In the genomic region with DNA sequence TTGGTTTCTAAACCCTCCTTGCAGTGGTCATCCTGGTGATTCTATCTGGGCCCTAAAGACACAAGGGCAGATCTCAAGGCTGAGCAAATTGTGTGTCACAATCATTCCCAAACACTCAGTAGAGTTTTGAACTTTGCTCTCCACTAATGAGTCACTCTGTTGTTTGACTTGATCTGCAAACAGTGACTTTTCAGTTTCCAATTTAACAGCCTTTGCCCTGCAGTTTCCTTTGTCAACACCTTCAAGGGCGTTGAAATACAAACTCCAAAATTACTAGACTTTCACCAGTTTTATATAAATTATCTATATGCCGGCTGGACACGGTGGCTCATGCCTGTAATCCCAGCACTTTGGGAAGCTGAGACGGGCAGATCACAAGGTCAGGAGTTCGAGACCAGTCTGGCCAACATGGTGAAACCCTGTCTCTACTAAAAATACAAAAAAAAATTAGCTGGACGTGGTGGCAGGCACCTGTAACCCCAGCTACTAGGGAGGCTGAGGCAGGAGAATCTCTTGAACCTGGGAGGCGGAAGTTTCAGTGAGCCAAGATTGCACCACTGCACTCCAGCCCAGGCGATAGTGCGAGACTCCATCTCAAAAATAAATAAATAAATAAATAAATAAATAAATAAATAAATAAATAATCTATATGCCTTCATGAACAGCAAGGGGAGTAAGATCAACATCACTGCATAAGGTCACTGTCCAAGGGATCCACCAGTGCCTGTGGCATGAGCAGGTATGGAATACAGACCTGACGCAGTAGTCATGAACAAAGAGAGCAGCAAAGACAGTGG, we compare ENCODE assay signal across 12 cellular contexts. TPM values are rescaled to one million over a fixed set of nuclear protein-coding genes. Genes with fewer than 3 reads are reported as not detected.
A peak's percentile ranks its signal among the peaks of the same experiment; 100 is the strongest.
DNase-seq lines count a peak whose midpoint lies in the region; ATAC-seq, FAIRE-seq and TF ChIP-seq lines count a peak whose summit lies in the region.
"Not testable (repeated sequence)": the region's sequence is repeated elsewhere in the genome, so short reads cannot be mapped to it uniquely, and the experiment has no call there.
"Had no signal": no experiment of that assay in that cellular context is flagged by ENCODE, and none has a peak within 500 bp of the region (broad histone marks: within the 10 kb centered on the region; RNA-seq: fewer than 3 reads in every experiment).

No MANE protein-coding gene starts in this region.

- not testable (repeated sequence) for H3K4me1 ChIP-seq in GM23248 (ENCODE audit: insufficient read depth); endothelial cell of umbilical vein (ENCODE audit: control insufficient read depth, extremely low read depth, insufficient read depth, low read length); subcutaneous abdominal adipose tissue (ENCODE audit: control insufficient read depth in 5 of 5, insufficient read depth in 5 of 5, low read length in 5 of 5)
- H3K4me1 ChIP-seq in OCI-LY3 (ENCODE audit: low read length), result peaks cover 14% of the 10 kb centered on the region

- not testable (repeated sequence) for H3K9me3 ChIP-seq in GM23248 (ENCODE audit: low read depth); OCI-LY3 (ENCODE audit: insufficient read depth, low read length); endothelial cell of umbilical vein (replicated peaks; ENCODE audit: control insufficient read depth, insufficient read depth, low read length); subcutaneous abdominal adipose tissue (ENCODE audit: control insufficient read depth in 5 of 5, low read length in 5 of 5)

- peaks cover 47% of the 10 kb centered on the region for H3K4me1 Mint-ChIP-seq in activated T-helper 1 cell treated with anti-CD3 and anti-CD28 coated beads, Interleukin-12 subunit alpha, Interleukin-12 subunit beta, Interleukin-2, Interleukin-4 antibody, amounts not matched to agents 30 ng/mL and 10 ng/mL and 1 ng/mL, durations not matched to agents 14 hours and 24 hours and 36 hours (ENCODE audit: low read depth)

- not testable (repeated sequence) for H3K27me3 ChIP-seq in GM23248 (replicated peaks; ENCODE audit: insufficient read depth); OCI-LY3 (ENCODE audit: low read depth, low read length); endothelial cell of umbilical vein (ENCODE audit: control insufficient read depth in 2 of 2, insufficient read depth in 2 of 2, low read length in 2 of 2); subcutaneous abdominal adipose tissue (ENCODE audit: control insufficient read depth in 5 of 5, insufficient read depth in 4 of 5, low read length in 5 of 5)

- TF ChIP-seq CTCF in OCI-LY3 (IDR thresholded peaks at IDR 0.05; ENCODE audit: low read depth, low read length); endothelial cell of umbilical vein (IDR thresholded peaks at IDR 0.05; ENCODE audit: extremely low read depth in 1 of 2, insufficient read depth in 1 of 2, low read depth in 1 of 2, low read length in 2 of 2): not testable (repeated sequence)

- ATAC-seq in HG03378 (IDR thresholded peaks at IDR 0.05; ENCODE audit: unreplicated experiment), result peak; percentile 91

- H3K9me2 ChIP-seq in GM23248 (ENCODE audit: insufficient read depth), result not testable (repeated sequence)

- not testable (repeated sequence) for H3K9me1 ChIP-seq in endothelial cell of umbilical vein (replicated peaks; ENCODE audit: control insufficient read depth, extremely low read depth, insufficient read depth, low read length)

- not testable (repeated sequence) for H3K4me3 ChIP-seq in GM23248; OCI-LY3 (ENCODE audit: low read length); endothelial cell of umbilical vein (replicated peaks in 1 of 3; ENCODE audit: insufficient read depth in 1 of 3, low read depth in 1 of 3, low read length in 3 of 3); subcutaneous abdominal adipose tissue (ENCODE audit: low read depth in 1 of 5, low read length in 5 of 5)

- not testable (repeated sequence) for H3K4me2 ChIP-seq in GM23248 (ENCODE audit: unreplicated experiment); endothelial cell of umbilical vein (ENCODE audit: insufficient read depth, low read length)
- H3K4me2 ChIP-seq in OCI-LY3 (ENCODE audit: low read length), result peak overlapping the region; percentile 17

- in situ Hi-C loops in GM23248 (cut with MboI), result not testable (repeated sequence)

- H3F3A ChIP-seq in GM23248 (ENCODE audit: insufficient read depth), result not testable (repeated sequence)

- H3K36me3 Mint-ChIP-seq in activated T-helper 1 cell treated with anti-CD3 and anti-CD28 coated beads, Interleukin-12 subunit alpha, Interleukin-12 subunit beta, Interleukin-2, Interleukin-4 antibody, amounts not matched to agents 30 ng/mL and 10 ng/mL and 1 ng/mL, durations not matched to agents 14 hours and 24 hours and 36 hours (ENCODE audit: low read depth), result peaks cover 47% of the 10 kb centered on the region

- H3K9ac ChIP-seq in GM23248; OCI-LY3 (ENCODE audit: low read length); endothelial cell of umbilical vein (replicated peaks; ENCODE audit: extremely low read depth, insufficient read depth, low read length): not testable (repeated sequence)
- H3K9ac ChIP-seq in subcutaneous abdominal adipose tissue (ENCODE audit: low read length in 5 of 5), result peak overlapping the region in 1 of 5 donors; percentile 42

- not testable (repeated sequence) for H2AFZ ChIP-seq in GM23248; OCI-LY3 (ENCODE audit: low read depth, low read length); endothelial cell of umbilical vein (ENCODE audit: low read depth, low read length)

- not testable (repeated sequence) for H3K27me3 Mint-ChIP-seq in activated T-helper 1 cell treated with anti-CD3 and anti-CD28 coated beads, Interleukin-12 subunit alpha, Interleukin-12 subunit beta, Interleukin-2, Interleukin-4 antibody, amounts not matched to agents 30 ng/mL and 10 ng/mL and 1 ng/mL, durations not matched to agents 14 hours and 24 hours and 36 hours (ENCODE audit: insufficient read depth)

- H3K27ac ChIP-seq in GM23248, result 0 out of 2 replicates have a peak overlapping the region, but pooled peaks have one; percentile 26
- peak overlapping the region; percentile 50 for H3K27ac ChIP-seq in OCI-LY3 (ENCODE audit: low read length)
- H3K27ac ChIP-seq in endothelial cell of umbilical vein (ENCODE audit: insufficient read depth, low read depth, low read length), result not testable (repeated sequence)
- peak overlapping the region; percentile 52 for H3K27ac ChIP-seq in subcutaneous abdominal adipose tissue (ENCODE audit: low read depth, low read length)

- peak; percentile 56 for FAIRE-seq in GM12892 (lab: Jason Lieb, UNC)
- FAIRE-seq in endothelial cell of umbilical vein (lab: Jason Lieb, UNC), result not testable (repeated sequence)

- BruUV-seq in endothelial cell of umbilical vein (replicated peaks; lab: Mats Ljungman, UMichigan), result not testable (repeated sequence)

- 93 to 96% methylated on average over 10 of the region's 10 CpGs for WGBS in GM23248 (ENCODE audit: low coverage in 1 of 2, low lambda C conversion rate in 2 of 2, missing lambda C conversion rate in 2 of 2), 2 experiments

- not testable (repeated sequence) for H4K20me1 ChIP-seq in GM23248 (ENCODE audit: insufficient read depth); OCI-LY3 (ENCODE audit: insufficient read depth, low read length); endothelial cell of umbilical vein (replicated peaks; ENCODE audit: control insufficient read depth, extremely low read depth, insufficient read depth, low read length)

- not testable (repeated sequence) for DNase-seq in GM12892 (ENCODE audit: insufficient read length); activated T-helper 1 cell treated with anti-CD3 and anti-CD28 coated beads, Interleukin-12 subunit alpha, Interleukin-12 subunit beta, Interleukin-2, Interleukin-4 antibody, amounts not matched to agents 30 ng/mL and 10 ng/mL and 1 ng/mL, durations not matched to agents 14 hours and 24 hours and 36 hours (ENCODE audit: low spot score)
- DNase-seq in GM23248, result peak; percentile 70
- DNase-seq in endothelial cell of umbilical vein (ENCODE audit: low read depth, low spot score), result peak; percentile 32
- DNase-seq in left kidney (ENCODE audit: low read depth, low spot score), result peak; percentile 7

- POLR2A ChIA-PET in endothelial cell of umbilical vein (lab: Charles Lee), result not testable (repeated sequence)

- H3K79me2 ChIP-seq in GM23248 (ENCODE audit: insufficient read depth); OCI-LY3 (ENCODE audit: low read length); endothelial cell of umbilical vein (ENCODE audit: control insufficient read depth, insufficient read depth, low read length): not testable (repeated sequence)

- CTCF ChIA-PET in endothelial cell of umbilical vein (lab: Charles Lee), result not testable (repeated sequence)

- dilution Hi-C loops in endothelial cell of umbilical vein (cut with MboI; ENCODE audit: extremely low pct_ligation_motif_present, low sequenced_read_pairs), result not testable (repeated sequence)

- peak overlapping the region; percentile 15 for H3K4me3 Mint-ChIP-seq in activated T-helper 1 cell treated with anti-CD3 and anti-CD28 coated beads, Interleukin-12 subunit alpha, Interleukin-12 subunit beta, Interleukin-2, Interleukin-4 antibody, amounts not matched to agents 30 ng/mL and 10 ng/mL and 1 ng/mL, durations not matched to agents 14 hours and 24 hours and 36 hours

- TF ChIP-seq POLR2A in GM12892 (IDR thresholded peaks at IDR 0.05; ENCODE audit: low read depth, low read length); endothelial cell of umbilical vein (IDR thresholded peaks at IDR 0.05; ENCODE audit: low read depth, low read length): not testable (repeated sequence)

- intact Hi-C loops in activated T-helper 1 cell treated with anti-CD3 and anti-CD28 coated beads, Interleukin-12 subunit alpha, Interleukin-12 subunit beta, Interleukin-2, Interleukin-4 antibody, amounts not matched to agents 30 ng/mL and 10 ng/mL and 1 ng/mL, durations not matched to agents 14 hours and 24 hours and 36 hours (cut with micrococcal nuclease), result loop anchor here (1.0 kb wide), 10 partner anchors 19 to 819 kb away; a partner anchor contains a TSS
- intact Hi-C loops in endothelial cell of umbilical vein (cut with micrococcal nuclease), result not testable (repeated sequence)

- H3K36me3 ChIP-seq in GM23248 (ENCODE audit: low read depth), result peaks cover 21% of the 10 kb centered on the region; the same call in 1 of the 2 replicates
- peaks cover 42% of the 10 kb centered on the region for H3K36me3 ChIP-seq in OCI-LY3 (replicated peaks; ENCODE audit: low read depth, low read length)
- H3K36me3 ChIP-seq in endothelial cell of umbilical vein (ENCODE audit: control insufficient read depth in 2 of 2, extremely low read depth in 1 of 2, insufficient read depth in 2 of 2, low read length in 2 of 2), result not testable (repeated sequence)
- H3K36me3 ChIP-seq in subcutaneous abdominal adipose tissue (ENCODE audit: control insufficient read depth in 5 of 5, insufficient read depth in 5 of 5, low read length in 5 of 5), result peaks cover 13 to 56% (median 22%) of the 10 kb centered on the region in 5 donors

- not testable (repeated sequence) for H3K9me3 Mint-ChIP-seq in activated T-helper 1 cell treated with anti-CD3 and anti-CD28 coated beads, Interleukin-12 subunit alpha, Interleukin-12 subunit beta, Interleukin-2, Interleukin-4 antibody, amounts not matched to agents 30 ng/mL and 10 ng/mL and 1 ng/mL, durations not matched to agents 14 hours and 24 hours and 36 hours

- peak overlapping the region; percentile 91 for H3K27ac Mint-ChIP-seq in activated T-helper 1 cell treated with anti-CD3 and anti-CD28 coated beads, Interleukin-12 subunit alpha, Interleukin-12 subunit beta, Interleukin-2, Interleukin-4 antibody, amounts not matched to agents 30 ng/mL and 10 ng/mL and 1 ng/mL, durations not matched to agents 14 hours and 24 hours and 36 hours

RNA-seq across cellular contexts. Expression of a gene that starts 17.3 kb away (rescaled TPM):
- 75.8 TPM for polyA plus RNA-seq in GM12892 (2012; ENCODE audit: missing spikeins)
- 12.3 and 33.1 TPM in 2 replicates for total RNA-seq in GM23248 (2014; rRNA removed; shearing (Covaris generic))
- polyA plus RNA-seq in GM23248 (2016; fragmentation: Nextera tagmentation; extraction: Ambion mirVana) (22.1 and 22.7 TPM in 2 replicates), endothelial cell of umbilical vein (3.7 and 4.5 TPM in 2 replicates)
- total RNA-seq in activated T-helper 1 cell treated with anti-CD3 and anti-CD28 coated beads, Interleukin-12 subunit alpha, Interleukin-12 subunit beta, Interleukin-2, Interleukin-4 antibody, amounts not matched to agents 30 ng/mL and 10 ng/mL and 1 ng/mL, durations not matched to agents 14 hours and 24 hours and 36 hours, result 106 and 111 TPM in 2 replicates
- 43.6 and 53.5 TPM in 2 replicates for total RNA-seq in endothelial cell of umbilical vein
- polyA plus RNA-seq in endothelial cell of umbilical vein (2011; cell fraction: cytosol; rRNA removed), result 10.8 and 11.6 TPM in 2 replicates
- 10.2 and 12.0 TPM in 2 replicates for polyA plus RNA-seq in endothelial cell of umbilical vein (2011; cell fraction: nucleus; rRNA removed)
- polyA plus RNA-seq in endothelial cell of umbilical vein (2012), result 31.2 and 52.4 TPM in 2 replicates
- 3.5 and 5.5 TPM in 2 replicates for polyA minus RNA-seq in endothelial cell of umbilical vein
- 20.7 TPM for polyA minus RNA-seq in endothelial cell of umbilical vein (2011; cell fraction: cytosol; rRNA and poly(A)+ RNA removed)
- 4.6 and 4.8 TPM in 2 replicates for polyA minus RNA-seq in endothelial cell of umbilical vein (2011; cell fraction: nucleus; rRNA and poly(A)+ RNA removed)

RNA-seq across cellular contexts. Expression of a gene that starts 18.2 kb away (rescaled TPM):
- polyA plus RNA-seq in GM12892 (2012; ENCODE audit: missing spikeins), result 202 TPM
- 8.0 and 25.2 TPM in 2 replicates for total RNA-seq in GM23248 (2014; rRNA removed; shearing (Covaris generic))
- 101 TPM in 2 replicates for polyA plus RNA-seq in GM23248 (2016; fragmentation: Nextera tagmentation; extraction: Ambion mirVana)
- 63.7 and 70.0 TPM in 2 replicates for total RNA-seq in activated T-helper 1 cell treated with anti-CD3 and anti-CD28 coated beads, Interleukin-12 subunit alpha, Interleukin-12 subunit beta, Interleukin-2, Interleukin-4 antibody, amounts not matched to agents 30 ng/mL and 10 ng/mL and 1 ng/mL, durations not matched to agents 14 hours and 24 hours and 36 hours
- 23.4 and 25.9 TPM in 2 replicates for total RNA-seq in endothelial cell of umbilical vein
- polyA plus RNA-seq in endothelial cell of umbilical vein, result 8.2 and 12.6 TPM in 2 replicates
- polyA plus RNA-seq in endothelial cell of umbilical vein (2011; cell fraction: cytosol; rRNA removed), result 29.7 and 30.1 TPM in 2 replicates
- polyA plus RNA-seq in endothelial cell of umbilical vein (2011; cell fraction: nucleus; rRNA removed), result 10.6 and 11.0 TPM in 2 replicates
- polyA plus RNA-seq in endothelial cell of umbilical vein (2012), result 41.5 and 51.6 TPM in 2 replicates
- 5.0 and 10.3 TPM in 2 replicates for polyA minus RNA-seq in endothelial cell of umbilical vein
- 9.2 TPM for polyA minus RNA-seq in endothelial cell of umbilical vein (2011; cell fraction: cytosol; rRNA and poly(A)+ RNA removed)
- 2.3 and 2.9 TPM in 2 replicates for polyA minus RNA-seq in endothelial cell of umbilical vein (2011; cell fraction: nucleus; rRNA and poly(A)+ RNA removed)

RNA-seq across cellular contexts. Expression of a gene that starts 40.7 kb away (rescaled TPM):
- polyA plus RNA-seq in GM12892 (2012; ENCODE audit: missing spikeins), result 0.68 TPM
- total RNA-seq in GM23248 (2014; rRNA removed; shearing (Covaris generic)), result 1.8 and 2.0 TPM in 2 replicates
- polyA plus RNA-seq in GM23248 (2016; fragmentation: Nextera tagmentation; extraction: Ambion mirVana) (5.3 and 5.8 TPM in 2 replicates), endothelial cell of umbilical vein (not detected in 2 replicates)
- total RNA-seq in activated T-helper 1 cell treated with anti-CD3 and anti-CD28 coated beads, Interleukin-12 subunit alpha, Interleukin-12 subunit beta, Interleukin-2, Interleukin-4 antibody, amounts not matched to agents 30 ng/mL and 10 ng/mL and 1 ng/mL, durations not matched to agents 14 hours and 24 hours and 36 hours, result not detected in 2 replicates
- not detected in 2 replicates for total RNA-seq in endothelial cell of umbilical vein
- not detected in 2 replicates for polyA plus RNA-seq in endothelial cell of umbilical vein (2011; cell fraction: cytosol; rRNA removed)
- not detected in 2 replicates for polyA plus RNA-seq in endothelial cell of umbilical vein (2011; cell fraction: nucleus; rRNA removed)
- not detected in 2 replicates for polyA plus RNA-seq in endothelial cell of umbilical vein (2012)
- not detected in 2 replicates for polyA minus RNA-seq in endothelial cell of umbilical vein
- polyA minus RNA-seq in endothelial cell of umbilical vein (2011; cell fraction: cytosol; rRNA and poly(A)+ RNA removed), result not detected
- polyA minus RNA-seq in endothelial cell of umbilical vein (2011; cell fraction: nucleus; rRNA and poly(A)+ RNA removed), result not detected in 2 replicates
- total RNA-seq: cerebellum, temporal lobe had no signal
- polyA plus RNA-seq: CD4-positive, alpha-beta memory T cell; neural cell had no signal

RNA-seq across cellular contexts. Expression of a gene that starts 50.1 kb away (rescaled TPM):
- 3.2 TPM for polyA plus RNA-seq in GM12892 (2012; ENCODE audit: missing spikeins)
- 5.4 and 5.6 TPM in 2 replicates for total RNA-seq in GM23248 (2014; rRNA removed; shearing (Covaris generic))
- polyA plus RNA-seq in GM23248 (2016; fragmentation: Nextera tagmentation; extraction: Ambion mirVana) (3.7 TPM in 2 replicates), endothelial cell of umbilical vein (1.6 and 1.8 TPM in 2 replicates)
- total RNA-seq in activated T-helper 1 cell treated with anti-CD3 and anti-CD28 coated beads, Interleukin-12 subunit alpha, Interleukin-12 subunit beta, Interleukin-2, Interleukin-4 antibody, amounts not matched to agents 30 ng/mL and 10 ng/mL and 1 ng/mL, durations not matched to agents 14 hours and 24 hours and 36 hours, result 4.3 and 5.6 TPM in 2 replicates
- total RNA-seq in endothelial cell of umbilical vein, result 2.6 and 3.7 TPM in 2 replicates
- 1.7 and 1.8 TPM in 2 replicates for polyA plus RNA-seq in endothelial cell of umbilical vein (2011; cell fraction: cytosol; rRNA removed)
- 1.5 and 2.6 TPM in 2 replicates for polyA plus RNA-seq in endothelial cell of umbilical vein (2011; cell fraction: nucleus; rRNA removed)
- 1.9 and 2.4 TPM in 2 replicates for polyA plus RNA-seq in endothelial cell of umbilical vein (2012)
- polyA minus RNA-seq in endothelial cell of umbilical vein, result 2.9 and 3.3 TPM in 2 replicates
- 1.9 TPM for polyA minus RNA-seq in endothelial cell of umbilical vein (2011; cell fraction: cytosol; rRNA and poly(A)+ RNA removed)
- 3.8 and 5.8 TPM in 2 replicates for polyA minus RNA-seq in endothelial cell of umbilical vein (2011; cell fraction: nucleus; rRNA and poly(A)+ RNA removed)
